Comparison of ENCODE assay signal across 8 cellular contexts in the genomic region with DNA sequence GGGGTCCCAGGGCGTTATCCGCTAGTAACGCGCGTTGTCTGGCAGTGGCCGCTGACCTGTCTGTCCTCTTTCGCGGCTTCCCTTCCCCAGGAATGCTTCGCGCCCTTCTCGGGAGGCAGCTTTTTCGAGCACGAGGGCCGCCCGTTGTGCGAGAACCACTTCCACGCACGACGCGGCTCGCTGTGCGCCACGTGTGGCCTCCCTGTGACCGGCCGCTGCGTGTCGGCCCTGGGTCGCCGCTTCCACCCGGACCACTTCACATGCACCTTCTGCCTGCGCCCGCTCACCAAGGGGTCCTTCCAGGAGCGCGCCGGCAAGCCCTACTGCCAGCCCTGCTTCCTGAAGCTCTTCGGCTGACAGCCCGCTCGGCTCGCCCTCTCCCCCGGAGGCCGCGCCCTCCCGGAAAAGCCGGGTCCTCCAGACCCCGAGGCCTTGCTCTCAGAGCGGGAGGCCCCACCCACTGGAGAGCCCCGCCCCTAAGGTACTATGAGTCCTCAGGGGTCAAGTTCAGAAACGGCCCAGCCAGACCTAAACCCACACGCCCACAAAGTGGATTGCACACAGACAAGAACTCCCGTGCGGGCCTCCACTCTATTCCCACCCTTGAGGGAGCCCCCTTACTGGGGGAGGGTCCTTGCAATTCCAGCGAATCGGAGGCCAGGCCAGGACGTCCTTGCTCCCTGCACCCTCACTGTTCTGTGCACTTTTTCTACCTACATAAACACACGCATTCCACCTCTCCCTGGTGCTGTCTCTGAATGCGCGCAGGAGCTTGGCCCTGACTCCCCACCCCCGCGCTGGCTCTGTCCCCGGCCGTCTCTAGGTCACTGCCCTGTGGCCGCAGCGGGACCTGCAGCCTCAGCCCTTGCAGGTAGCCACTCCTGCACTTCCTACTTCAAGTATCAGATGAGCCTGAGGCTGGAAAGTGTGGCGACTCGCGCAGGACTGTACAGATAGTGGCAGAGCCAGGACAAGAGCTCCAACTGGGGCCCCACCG. TPM values are rescaled to one million over a fixed set of nuclear protein-coding genes. Genes with fewer than 3 reads are reported as not detected.
DNase-seq lines count a peak whose midpoint lies in the region; ATAC-seq and TF ChIP-seq lines count a peak whose summit lies in the region.

No MANE protein-coding gene starts in this region.

- intact Hi-C loops in psoas muscle (cut with DNase I) = no loop called here

- peaks cover 42 to 63% (median 54%) of the 10 kb centered on the region in 10 experiments for H3K4me1 ChIP-seq in BLaER1 treated with 17β-estradiol and CSF1 and Interleukin-3, amounts not matched to agents 10 nM and 100 nM
- H3K4me1 ChIP-seq in Peyer's patch (peaks cover 0 to 68% (median 7%) of the 10 kb centered on the region in 4 donors), psoas muscle (no peaks in the 10 kb centered on the region)

- H3K27ac ChIP-seq in BLaER1 treated with 17β-estradiol and CSF1 and Interleukin-3, amounts not matched to agents 10 nM and 100 nM = peak overlapping the region; percentile 43 to 78 (median 72); a peak in 19 of 22 replicates
- H3K27ac ChIP-seq in Peyer's patch (peak overlapping the region; percentile 57 to 99 (median 92)), psoas muscle (no peak overlapping the region)

- TF ChIP-seq CTCF in Peyer's patch (IDR thresholded peaks at IDR 0.05) (peak in 4 of 6 experiments; percentile 15 to 63 (median 48)), psoas muscle (IDR thresholded peaks at IDR 0.05) (no peak)

- no peaks in the 10 kb centered on the region for H3K9me3 ChIP-seq in BLaER1 treated with 17β-estradiol and CSF1 and Interleukin-3, amounts not matched to agents 10 nM and 100 nM (replicated peaks in 1 of 11)
- H3K9me3 ChIP-seq in Peyer's patch (no peaks in the 10 kb centered on the region), psoas muscle (no peaks in the 10 kb centered on the region)

- H3K4me3 ChIP-seq in BLaER1 treated with 17β-estradiol and CSF1 and Interleukin-3, amounts not matched to agents 10 nM and 100 nM = peak overlapping the region; percentile 54 to 72 (median 66)
- peak overlapping the region; percentile 49 to 72 (median 62) for H3K4me3 ChIP-seq in Peyer's patch
- H3K4me3 ChIP-seq in psoas muscle = peak overlapping the region; percentile 32

- no peaks in the 10 kb centered on the region for H3K9me3 Mint-ChIP-seq in effector memory CD8-positive, alpha-beta T cell

- H3K4me3 Mint-ChIP-seq in effector memory CD8-positive, alpha-beta T cell = peak overlapping the region; percentile 84 to 87

- H3K36me3 ChIP-seq in BLaER1 treated with 17β-estradiol and CSF1 and Interleukin-3, amounts not matched to agents 10 nM and 100 nM = peaks cover 0 to 11% (median 0%) of the 10 kb centered on the region in 11 experiments; a peak in 4 of 22 replicates
- H3K36me3 ChIP-seq in Peyer's patch = peaks cover 0 to 4% (median 0%) of the 10 kb centered on the region in 3 donors
- peaks cover 0 to 10% of the 10 kb centered on the region in 2 donors for H3K36me3 ChIP-seq in psoas muscle (ENCODE audit: insufficient read depth in 1 of 2, low read depth in 1 of 2)

- H3K27ac Mint-ChIP-seq in effector memory CD8-positive, alpha-beta T cell = peak overlapping the region in 1 of 2 donors; percentile 54

- peak; percentile 45 to 62 for TF ChIP-seq POLR2A in Peyer's patch (IDR thresholded peaks at IDR 0.05)

- ATAC-seq in GM21367 (IDR thresholded peaks at IDR 0.05; ENCODE audit: unreplicated experiment) = peak; percentile 17
- peak; percentile 28 for ATAC-seq in effector memory CD8-positive, alpha-beta T cell (replicated peaks)
- no peak for ATAC-seq in psoas muscle

- H4K20me1 ChIP-seq in BLaER1 treated with 17β-estradiol and CSF1 and Interleukin-3, amounts not matched to agents 10 nM and 100 nM = no peaks in the 10 kb centered on the region

- 68 to 73% (median 72%) methylated on average over 62 to 67 of the region's 67 CpGs for WGBS in psoas muscle, 3 donors

- peaks cover 12% of the 10 kb centered on the region in 2 donors for H3K27me3 Mint-ChIP-seq in effector memory CD8-positive, alpha-beta T cell

- peaks cover 11% of the 10 kb centered on the region for H3K36me3 Mint-ChIP-seq in effector memory CD8-positive, alpha-beta T cell (ENCODE audit: insufficient read depth)

- DNase-seq in Peyer's patch (peak; percentile 61 to 90 (median 89)), psoas muscle (peak in 1 of 2 donors; percentile 59), COR-L47 (lab: John Stamatoyannopoulos, UW) (no peak), dedifferentiated amniotic fluid mesenchymal stem cell (ENCODE audit: extremely low spot score) (no peak), NAMALWA (ENCODE audit: low spot score) (no peak)
- DNase-seq in effector memory CD8-positive, alpha-beta T cell = peak in 1 of 3 experiments; percentile 18

- peak overlapping the region; percentile 65 to 81 (median 78); a peak in 21 of 22 replicates for H3K9ac ChIP-seq in BLaER1 treated with 17β-estradiol and CSF1 and Interleukin-3, amounts not matched to agents 10 nM and 100 nM

- H3K4me2 ChIP-seq in BLaER1 treated with 17β-estradiol and CSF1 and Interleukin-3, amounts not matched to agents 10 nM and 100 nM = peak overlapping the region; percentile 87 to 100 (median 95)

- H3K4me1 Mint-ChIP-seq in effector memory CD8-positive, alpha-beta T cell (ENCODE audit: low read depth in 2 of 2) = peaks cover 16 to 22% of the 10 kb centered on the region in 2 donors

- no peaks in the 10 kb centered on the region for H3K27me3 ChIP-seq in BLaER1 treated with 17β-estradiol and CSF1 and Interleukin-3, amounts not matched to agents 10 nM and 100 nM
- H3K27me3 ChIP-seq in Peyer's patch (no peaks in the 10 kb centered on the region), psoas muscle (ENCODE audit: insufficient read depth in 3 of 3, low read length in 2 of 3) (peaks cover 0 to 39% (median 7%) of the 10 kb centered on the region in 3 donors)

RNA-seq across cellular contexts. Expression of a gene that starts 5.4 kb away (rescaled TPM):
- 1 to 10 TPM in 2 of 4 donors, under 1 TPM in 1, not detected in 1; 0.94 to 5.4 (median 2.4) TPM for total RNA-seq in Peyer's patch
- total RNA-seq in psoas muscle = not detected
- polyA plus RNA-seq in psoas muscle = under 1 TPM; 0.08 to 0.35 (median 0.26) TPM

RNA-seq across cellular contexts. Expression of a gene that starts 5.6 kb away (rescaled TPM):
- total RNA-seq in Peyer's patch = 10 to 100 TPM in 3 of 4 donors, 1 to 10 TPM in 1; 6.0 to 45.4 (median 18.2) TPM
- 10 to 100 TPM in 1 of 4 donors, 1 to 10 TPM in 3; 8.3 to 11.5 (median 8.7) TPM for total RNA-seq in psoas muscle
- 1 to 10 TPM; 4.5 to 7.0 (median 5.0) TPM for polyA plus RNA-seq in psoas muscle

RNA-seq across cellular contexts. Expression of a gene that starts 18.2 kb away (rescaled TPM):
- total RNA-seq in Peyer's patch = 10 to 100 TPM; 12.4 to 20.4 (median 17.6) TPM
- 10 to 100 TPM; 10.1 to 18.7 (median 13.1) TPM for total RNA-seq in psoas muscle
- polyA plus RNA-seq in psoas muscle = 10 to 100 TPM in 1 of 3 donors, 1 to 10 TPM in 2; 6.5 to 11.7 (median 8.5) TPM

RNA-seq across cellular contexts. Expression of a gene that starts 30.7 kb away (rescaled TPM):
- total RNA-seq in Peyer's patch (100 to 1,000 TPM in 3 of 4 donors, 10 to 100 TPM in 1; 65.2 to 124 (median 110) TPM), psoas muscle (10 to 100 TPM in 3 of 4 donors, 1 to 10 TPM in 1; 6.9 to 16.2 (median 11.9) TPM)
- polyA plus RNA-seq in psoas muscle = 10 to 100 TPM in 1 of 3 donors, 1 to 10 TPM in 2; 8.1 to 12.0 (median 9.9) TPM

RNA-seq across cellular contexts. Expression of a gene that starts 34.9 kb away (rescaled TPM):
- total RNA-seq in Peyer's patch (1 to 10 TPM in 1 of 4 donors, under 1 TPM in 1, not detected in 2; 0.47 to 1.3 TPM), psoas muscle (1 to 10 TPM in 1 of 4 donors, under 1 TPM in 3; 0.32 to 1.8 (median 0.93) TPM)
- polyA plus RNA-seq in psoas muscle = 1 to 10 TPM in 1 of 3 donors, under 1 TPM in 2; 0.17 to 1.5 (median 0.30) TPM

Comparison
In these comparisons a context has a peak if more than half of its experiments do, and no peak if none do; other contexts are left out.
1. ATAC-seq: peak in GM21367 (single experiment) and effector memory CD8-positive, alpha-beta T cell (single experiment); none in psoas muscle (0 of 4).
2. DNase-seq: peak in Peyer's patch (3 of 3); none in COR-L47 (single experiment), dedifferentiated amniotic fluid mesenchymal stem cell (single experiment) and NAMALWA (single experiment).
3. Peak in every context shown above with its lines, with median percentiles within 50 percentile points of each other: H3K4me3 ChIP-seq.